In the genomic region with DNA sequence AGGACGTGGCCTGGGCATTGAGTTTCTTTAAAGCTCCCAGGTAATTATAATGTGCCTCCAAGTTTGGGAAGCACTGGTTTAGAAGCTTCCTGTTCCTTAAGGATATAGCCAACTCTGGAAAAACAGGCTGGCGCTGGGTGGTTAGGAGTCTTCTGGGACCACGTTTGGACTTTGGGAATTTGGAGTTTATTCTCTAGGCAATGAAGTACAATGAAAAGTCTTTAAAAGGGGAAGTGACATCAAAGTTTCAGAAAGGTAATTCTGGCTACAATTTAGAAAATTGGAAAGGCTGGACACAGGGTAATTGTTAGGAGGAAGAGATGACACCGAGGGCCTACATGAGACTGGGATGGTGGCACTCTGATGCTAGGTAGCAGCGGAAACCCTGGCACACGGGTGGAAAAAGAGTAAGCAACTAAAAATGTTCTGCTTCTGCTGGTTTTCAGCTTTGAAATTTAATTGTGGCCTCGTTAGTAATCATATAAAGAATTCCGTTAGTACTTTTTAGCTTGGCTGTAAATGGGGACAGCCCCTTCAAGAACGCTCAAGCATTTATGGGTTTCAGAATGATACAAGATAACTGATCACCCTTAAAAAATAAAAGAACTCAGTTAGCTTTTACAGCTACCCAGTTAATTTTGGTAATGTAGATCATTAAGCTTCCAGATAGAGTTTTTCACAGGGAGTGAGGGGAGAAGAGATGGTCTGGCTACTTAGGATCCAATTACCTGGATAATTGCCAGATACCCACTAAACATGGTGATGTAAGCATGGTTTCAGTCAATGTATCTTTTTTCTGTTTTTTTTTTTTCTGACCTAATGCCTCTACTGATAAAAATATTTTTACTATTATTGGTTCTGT, we compare ENCODE assay signal across 23 cellular contexts. TPM values are rescaled to one million over a fixed set of nuclear protein-coding genes. Genes with fewer than 3 reads are reported as not detected.
DNase-seq lines count a peak whose midpoint lies in the region; ATAC-seq and TF ChIP-seq lines count a peak whose summit lies in the region.
"Had no signal": no experiment of that assay in that cellular context is flagged by ENCODE, and none has a peak within 500 bp of the region (broad histone marks: within the 10 kb centered on the region; RNA-seq: fewer than 3 reads in every experiment).

No MANE protein-coding gene starts in this region.

- H3K27me3 ChIP-seq in GM23338 (ENCODE audit: insufficient read depth) (no peaks in the 10 kb centered on the region), lower lobe of right lung (ENCODE audit: low read depth) (no peaks in the 10 kb centered on the region), suprapubic skin (peaks cover 10% of the 10 kb centered on the region)
- H3K27me3 ChIP-seq: vagina had no signal

- no peak overlapping the region for H3K4me3 Mint-ChIP-seq in GM23338
- no peak overlapping the region for H3K4me3 Mint-ChIP-seq in nephron
- H3K4me3 Mint-ChIP-seq in activated naive CD4-positive, alpha-beta T cell treated with anti-CD3 and anti-CD28 coated beads for 36 hours: no peak overlapping the region
- H3K4me3 Mint-ChIP-seq: CD14-positive monocyte, neural crest cell had no signal

- H3K4me3 ChIP-seq in GM23338: no peak overlapping the region
- H3K4me3 ChIP-seq in lower lobe of right lung: no peak overlapping the region
- no peak overlapping the region for H3K4me3 ChIP-seq in suprapubic skin
- H3K4me3 ChIP-seq: smooth muscle cell, vagina had no signal

- peaks cover 2% of the 10 kb centered on the region for H3K27me3 Mint-ChIP-seq in GM23338 (ENCODE audit: insufficient read depth, low read depth, poor library complexity)
- peaks cover 5% of the 10 kb centered on the region for H3K27me3 Mint-ChIP-seq in nephron (ENCODE audit: low read depth)
- H3K27me3 Mint-ChIP-seq in activated naive CD4-positive, alpha-beta T cell treated with anti-CD3 and anti-CD28 coated beads for 36 hours (ENCODE audit: low read depth): peaks cover 10% of the 10 kb centered on the region

- H3K4me1 Mint-ChIP-seq in GM23338: peaks cover 26% of the 10 kb centered on the region
- H3K4me1 Mint-ChIP-seq in nephron: peaks cover 52% of the 10 kb centered on the region
- H3K4me1 Mint-ChIP-seq in activated naive CD4-positive, alpha-beta T cell treated with anti-CD3 and anti-CD28 coated beads for 36 hours (ENCODE audit: low read depth): no peaks in the 10 kb centered on the region
- H3K4me1 Mint-ChIP-seq: CD14-positive monocyte had no signal

- no peaks in the 10 kb centered on the region for H3K79me2 ChIP-seq in GM23338 (replicated peaks; ENCODE audit: insufficient read depth)

- peak overlapping the region; percentile 36; the same call in 1 of the 2 replicates for H2AFZ ChIP-seq in GM23338

- TF ChIP-seq CTCF in GM23338 (conservative IDR thresholded peaks at IDR 0.05; ENCODE audit: low read depth in 2 of 2) (no peak), nephron (IDR thresholded peaks at IDR 0.05; ENCODE audit: unreplicated experiment in 3 of 3) (no peak), lower lobe of right lung (IDR thresholded peaks at IDR 0.05) (no peak), suprapubic skin (IDR thresholded peaks at IDR 0.05) (no peak)

- peaks cover 16% of the 10 kb centered on the region for H3K4me1 ChIP-seq in GM23338 (ENCODE audit: insufficient read depth)
- peaks cover 27% of the 10 kb centered on the region for H3K4me1 ChIP-seq in lower lobe of right lung
- H3K4me1 ChIP-seq in suprapubic skin: no peaks in the 10 kb centered on the region
- H3K4me1 ChIP-seq: foreskin keratinocyte had no signal

- no peaks in the 10 kb centered on the region for H4K20me1 ChIP-seq in GM23338 (replicated peaks; ENCODE audit: insufficient read depth)

- intact Hi-C loops in activated naive CD4-positive, alpha-beta T cell treated with anti-CD3 and anti-CD28 coated beads for 36 hours (cut with micrococcal nuclease): no loop called here
- intact Hi-C loops in lower lobe of right lung (cut with DNase I): no loop called here

- H3K27ac Mint-ChIP-seq in GM23338 (no peak overlapping the region; the same call in 1 of the 2 replicates), nephron (peak overlapping the region; percentile 68 to 90 (median 82))
- H3K27ac Mint-ChIP-seq in activated naive CD4-positive, alpha-beta T cell treated with anti-CD3 and anti-CD28 coated beads for 36 hours: no peak overlapping the region
- H3K27ac Mint-ChIP-seq: CD14-positive monocyte, progenitor cell of endocrine pancreas had no signal

- no peak for DNase-seq in activated CD4-positive, CD25-positive, alpha-beta regulatory T cell treated with anti-CD3 and anti-CD28 coated beads, Interleukin-2, amount 50 U/mL, for 72 hours
- DNase-seq in GM23338 (ENCODE audit: low spot score): no peak
- DNase-seq in NCI-H69 (lab: John Stamatoyannopoulos, UW): peak; percentile 90
- no peak for DNase-seq in activated naive CD4-positive, alpha-beta T cell treated with anti-CD3 and anti-CD28 coated beads for 36 hours
- DNase-seq in lower lobe of right lung: no peak
- no peak for DNase-seq in suprapubic skin (ENCODE audit: low spot score in 2 of 2)
- DNase-seq: activated effector memory CD4-positive, alpha-beta T cell treated with anti-CD3 and anti-CD28 coated beads, Interleukin-2, amount 50 U/mL, for 16 hours; DMS153; foreskin keratinocyte; NCI-H2029; NCI-H526; stimulated activated CD4-positive, alpha-beta T cell treated with anti-CD3 and anti-CD28 coated beads, Interleukin-4, amount 100 ng/mL, for 24 hours; WERI-Rb-1 had no signal

- peak; percentile 76 to 83 for ATAC-seq in activated CD4-positive, CD25-positive, alpha-beta regulatory T cell treated with anti-CD3 and anti-CD28 coated beads, Interleukin-2, amount 50 U/mL, for 24 hours
- ATAC-seq in GM23338: no peak
- ATAC-seq in lower lobe of right lung: no peak
- ATAC-seq: foreskin keratinocyte, Panc1 had no signal

- H3K4me2 ChIP-seq in GM23338: no peak overlapping the region
- H3K4me2 ChIP-seq: smooth muscle cell had no signal

- H3K36me3 ChIP-seq in GM23338 (ENCODE audit: insufficient read depth) (no peaks in the 10 kb centered on the region), lower lobe of right lung (no peaks in the 10 kb centered on the region), suprapubic skin (no peaks in the 10 kb centered on the region)
- H3K36me3 ChIP-seq: vagina, WERI-Rb-1 had no signal

- no peak for TF ChIP-seq POLR2A in suprapubic skin (IDR thresholded peaks at IDR 0.05)

- WGBS in suprapubic skin: 87% methylated on average over 9 of the region's 9 CpGs

- no peak for TF ChIP-seq EP300 in suprapubic skin (IDR thresholded peaks at IDR 0.05)

- no peaks in the 10 kb centered on the region for H3K9me3 ChIP-seq in lower lobe of right lung
- no peaks in the 10 kb centered on the region for H3K9me3 ChIP-seq in suprapubic skin
- H3K9me3 ChIP-seq: vagina had no signal

- no peaks in the 10 kb centered on the region for H3F3A ChIP-seq in GM23338 (replicated peaks; ENCODE audit: low read depth)

- no peak overlapping the region for H3K27ac ChIP-seq in GM23338 (ENCODE audit: low read depth)
- no peak overlapping the region for H3K27ac ChIP-seq in lower lobe of right lung
- no peak overlapping the region for H3K27ac ChIP-seq in suprapubic skin
- H3K27ac ChIP-seq: epithelial cell of prostate, foreskin keratinocyte, vagina, WERI-Rb-1 had no signal

- CTCF ChIA-PET in activated naive CD4-positive, alpha-beta T cell treated with anti-CD3 and anti-CD28 coated beads for 36 hours (lab: Charles Lee): interaction anchor here (1.4 to 2.8 kb wide), 2 partner anchors 17 to 77 kb away, joined by 6 read pairs; no protein-coding TSS in a partner anchor

- no peaks in the 10 kb centered on the region; the same call in 2 of the 3 replicates for H3K9me3 Mint-ChIP-seq in GM23338
- no peaks in the 10 kb centered on the region for H3K9me3 Mint-ChIP-seq in nephron
- H3K9me3 Mint-ChIP-seq in activated naive CD4-positive, alpha-beta T cell treated with anti-CD3 and anti-CD28 coated beads for 36 hours: no peaks in the 10 kb centered on the region
- H3K9me3 Mint-ChIP-seq: neural crest cell had no signal

- H3K9me2 ChIP-seq in GM23338 (ENCODE audit: insufficient read depth): no peaks in the 10 kb centered on the region

- H3K36me3 Mint-ChIP-seq in GM23338 (ENCODE audit: low read depth) (no peaks in the 10 kb centered on the region), nephron (ENCODE audit: low read depth) (no peaks in the 10 kb centered on the region)
- H3K36me3 Mint-ChIP-seq in activated naive CD4-positive, alpha-beta T cell treated with anti-CD3 and anti-CD28 coated beads for 36 hours (ENCODE audit: low read depth): no peaks in the 10 kb centered on the region
- H3K36me3 Mint-ChIP-seq: CD14-positive monocyte had no signal

TF ChIP-seq in GM23338, 12 proteins besides CTCF, POLR2A, EP300 and RAD21:
- TF ChIP-seq STAT1 (IDR thresholded peaks at IDR 0.05; ENCODE audit: unreplicated experiment): no peak
- no peak for TF ChIP-seq POLR2AphosphoS5 (IDR thresholded peaks at IDR 0.05; ENCODE audit: low read depth)
- TF ChIP-seq NANOG (IDR thresholded peaks at IDR 0.05; ENCODE audit: borderline replicate concordance): no peak
- TF ChIP-seq ZNF331 (CRISPR knock-in tag; IDR thresholded peaks at IDR 0.05; ENCODE audit: low read depth): no peak
TF ChIP-seq in GM23338: peak in this region for 0.

RNA-seq across cellular contexts. Expression of a gene that starts 12.8 kb away (rescaled TPM):
- 28.6 and 29.8 TPM in 2 replicates for total RNA-seq in GM23338 (2014; rRNA removed; shearing (Covaris generic))
- 18.9 and 24.4 TPM in 2 replicates for polyA plus RNA-seq in GM23338 (2016; fragmentation: Nextera tagmentation; extraction: Ambion mirVana)
- total RNA-seq in activated naive CD4-positive, alpha-beta T cell treated with anti-CD3 and anti-CD28 coated beads for 36 hours: 10 to 100 TPM; 13.1 to 13.5 TPM
- 12.4 TPM for total RNA-seq in lower lobe of right lung
- 10 to 100 TPM; 11.5 to 19.5 (median 13.3) TPM for total RNA-seq in suprapubic skin

RNA-seq across cellular contexts. Expression of a gene that starts 35.7 kb away (rescaled TPM):
- total RNA-seq in GM23338 (2014; rRNA removed; shearing (Covaris generic)): 0.82 and 2.1 TPM in 2 replicates
- 0.26 and 0.78 TPM in 2 replicates for polyA plus RNA-seq in GM23338 (2016; fragmentation: Nextera tagmentation; extraction: Ambion mirVana)
- total RNA-seq in activated naive CD4-positive, alpha-beta T cell treated with anti-CD3 and anti-CD28 coated beads for 36 hours: under 1 TPM; 0.02 to 0.12 TPM
- total RNA-seq in lower lobe of right lung (8.4 TPM), suprapubic skin (1 to 10 TPM; 1.4 to 3.7 (median 2.2) TPM)
- total RNA-seq: foreskin keratinocyte, MCF 10A had no signal
- polyA plus RNA-seq: CD14-positive monocyte, foreskin keratinocyte had no signal

Comparison
In these comparisons a context has a peak if more than half of its experiments do, and no peak if none do; other contexts are left out.
1. ATAC-seq: peak in activated CD4-positive, CD25-positive, alpha-beta regulatory T cell treated with anti-CD3 and anti-CD28 coated beads, Interleukin-2, amount 50 U/mL, for 24 hours (2 of 2); none in GM23338 (single experiment) and lower lobe of right lung (0 of 2).
2. H3K27ac Mint-ChIP-seq: peak in nephron (3 of 3); none in GM23338 (single experiment) and activated naive CD4-positive, alpha-beta T cell treated with anti-CD3 and anti-CD28 coated beads for 36 hours (single experiment).